In genomic region chr21:29506947-29507346, GRCh38 we compare ENCODE assay signal across 25 cellular contexts.
"Had no signal": no experiment of that assay in that cellular context is flagged by ENCODE, and none has a peak within 500 bp of the region (broad histone marks: within the 10 kb centered on the region; RNA-seq: fewer than 3 reads in every experiment).

No MANE protein-coding gene starts in this region.

- H3K36me3 ChIP-seq: heart left ventricle, right lobe of liver, upper lobe of right lung had no signal

- H3K9me3 Mint-ChIP-seq: endodermal cell, nephron had no signal

- FAIRE-seq: colon, endothelial cell of umbilical vein, frontal cortex, islet of Langerhans had no signal

- H3K4me3 ChIP-seq: heart left ventricle, psoas muscle, right lobe of liver, spleen, testis, tibial nerve, upper lobe of right lung had no signal

- H3K4me3 Mint-ChIP-seq: endodermal cell; naive B cell; nephron; stimulated activated naive B cell treated with anti-CD40 and anti-IgM and Interleukin-4, amounts not matched to agents 10 μg/mL and 1 μg/mL and 100 μg/mL, for 72 hours; stimulated activated naive CD8-positive, alpha-beta T cell treated with anti-CD3 and anti-CD28 coated beads, Interleukin-15, amount 100 ng/mL, for 72 hours had no signal

- H3K27ac ChIP-seq: heart left ventricle, psoas muscle, right lobe of liver, spleen, testis, tibial nerve, upper lobe of right lung had no signal

- H3K4me1 Mint-ChIP-seq: endodermal cell; naive B cell; nephron; stimulated activated naive B cell treated with anti-CD40 and anti-IgM and Interleukin-4, amounts not matched to agents 10 μg/mL and 1 μg/mL and 100 μg/mL, for 72 hours; stimulated activated naive CD8-positive, alpha-beta T cell treated with anti-CD3 and anti-CD28 coated beads, Interleukin-15, amount 100 ng/mL, for 72 hours had no signal

- DNase-seq: dermis blood vessel endothelial cell; endodermal cell; erythroblast; heart left ventricle; hippocampal formation; kidney glomerular epithelial cell; mesendoderm; naive B cell; psoas muscle; retina; right lobe of liver; spleen; stimulated activated CD4-positive, alpha-beta T cell treated with anti-CD3 and anti-CD28 coated beads, Interleukin-15, amount 100 ng/mL, for 24 hours; stimulated activated CD4-positive, alpha-beta T cell treated with anti-CD3 and anti-CD28 coated beads, Interleukin-1b, Interleukin-23, amount 100 ng/mL, for 48 hours; stimulated activated CD4-positive, alpha-beta T cell treated with anti-CD3 and anti-CD28 coated beads, Interleukin-4, amount 100 ng/mL, for 24 hours; stimulated activated naive B cell treated with anti-CD40 and anti-IgM and Interleukin-4, amounts not matched to agents 10 μg/mL and 1 μg/mL and 100 μg/mL, for 72 hours; stimulated activated naive CD8-positive, alpha-beta T cell treated with anti-CD3 and anti-CD28 coated beads, Interleukin-15, amount 100 ng/mL, for 72 hours; testis; upper lobe of right lung had no signal

- H3K4me1 ChIP-seq: heart left ventricle, psoas muscle, right lobe of liver, spleen, testis, tibial nerve, upper lobe of right lung had no signal

- H3K27me3 ChIP-seq: heart left ventricle, right lobe of liver, spleen, testis, tibial nerve, upper lobe of right lung had no signal

- H3K27ac Mint-ChIP-seq: naive B cell; nephron; stimulated activated naive B cell treated with anti-CD40 and anti-IgM and Interleukin-4, amounts not matched to agents 10 μg/mL and 1 μg/mL and 100 μg/mL, for 72 hours had no signal

- ATAC-seq: heart left ventricle; psoas muscle; right lobe of liver; stimulated activated naive B cell treated with anti-CD40 and anti-IgM and Interleukin-4, amounts not matched to agents 10 μg/mL and 1 μg/mL and 100 μg/mL, for 72 hours; stimulated activated naive CD8-positive, alpha-beta T cell treated with anti-CD3 and anti-CD28 coated beads, Interleukin-15, amount 100 ng/mL, for 72 hours; upper lobe of right lung had no signal

- H3K27me3 Mint-ChIP-seq: naive B cell; stimulated activated naive B cell treated with anti-CD40 and anti-IgM and Interleukin-4, amounts not matched to agents 10 μg/mL and 1 μg/mL and 100 μg/mL, for 72 hours; stimulated activated naive CD8-positive, alpha-beta T cell treated with anti-CD3 and anti-CD28 coated beads, Interleukin-15, amount 100 ng/mL, for 72 hours had no signal

- H3K9me3 ChIP-seq: heart left ventricle, psoas muscle, right lobe of liver, spleen, testis, tibial nerve, upper lobe of right lung had no signal
